1 cellular context compared by ENCODE assay signal in genomic region chr11:12842933-12843636, GRCh38.
TF ChIP-seq lines count a peak whose summit lies in the region.

No MANE protein-coding gene starts in this region.

TF ChIP-seq in K562, 482 proteins besides CTCF, POLR2A, EP300 and RAD21 (continued from another document):
- TF ChIP-seq ZBTB34 (CRISPR knock-in tag; IDR thresholded peaks at IDR 0.05) (no peak), POLR2AphosphoS5 (IDR thresholded peaks at IDR 0.05; ENCODE audit: control insufficient read depth, insufficient read depth, low read depth, low read length) (peak; percentile 69), ZNF384 (IDR thresholded peaks at IDR 0.05; ENCODE audit: low read depth, low read length) (peak; percentile 90), HCFC1 (IDR thresholded peaks at IDR 0.05; ENCODE audit: low read depth, low read length) (no peak), PKNOX1 (IDR thresholded peaks at IDR 0.05) (peak; percentile 96), KDM2B (CRISPR knock-in tag; IDR thresholded peaks at IDR 0.05) (no peak), CC2D1A (IDR thresholded peaks at IDR 0.05) (peak; percentile 88), ZNF778 (CRISPR knock-in tag; IDR thresholded peaks at IDR 0.05) (no peak), NFIX (CRISPR knock-in tag; IDR thresholded peaks at IDR 0.05; ENCODE audit: low read depth) (peak; percentile 29; the same call in 1 of the 2 replicates), NBN (IDR thresholded peaks at IDR 0.05; ENCODE audit: low read depth) (peak; percentile 38; the same call in 1 of the 2 replicates), ZNF507 (tag; conservative IDR thresholded peaks at IDR 0.05) (no peak), MLLT1 (IDR thresholded peaks at IDR 0.05) (no peak), ARID4B (CRISPR knock-in tag; IDR thresholded peaks at IDR 0.05) (no peak), FOXM1 (IDR thresholded peaks at IDR 0.05; ENCODE audit: low read depth) (peak; percentile 10; the same call in 1 of the 2 replicates), FOXM1 (CRISPR knock-in tag; IDR thresholded peaks at IDR 0.05; ENCODE audit: low read depth) (no peak)
- TF ChIP-seq, protein P1, sequence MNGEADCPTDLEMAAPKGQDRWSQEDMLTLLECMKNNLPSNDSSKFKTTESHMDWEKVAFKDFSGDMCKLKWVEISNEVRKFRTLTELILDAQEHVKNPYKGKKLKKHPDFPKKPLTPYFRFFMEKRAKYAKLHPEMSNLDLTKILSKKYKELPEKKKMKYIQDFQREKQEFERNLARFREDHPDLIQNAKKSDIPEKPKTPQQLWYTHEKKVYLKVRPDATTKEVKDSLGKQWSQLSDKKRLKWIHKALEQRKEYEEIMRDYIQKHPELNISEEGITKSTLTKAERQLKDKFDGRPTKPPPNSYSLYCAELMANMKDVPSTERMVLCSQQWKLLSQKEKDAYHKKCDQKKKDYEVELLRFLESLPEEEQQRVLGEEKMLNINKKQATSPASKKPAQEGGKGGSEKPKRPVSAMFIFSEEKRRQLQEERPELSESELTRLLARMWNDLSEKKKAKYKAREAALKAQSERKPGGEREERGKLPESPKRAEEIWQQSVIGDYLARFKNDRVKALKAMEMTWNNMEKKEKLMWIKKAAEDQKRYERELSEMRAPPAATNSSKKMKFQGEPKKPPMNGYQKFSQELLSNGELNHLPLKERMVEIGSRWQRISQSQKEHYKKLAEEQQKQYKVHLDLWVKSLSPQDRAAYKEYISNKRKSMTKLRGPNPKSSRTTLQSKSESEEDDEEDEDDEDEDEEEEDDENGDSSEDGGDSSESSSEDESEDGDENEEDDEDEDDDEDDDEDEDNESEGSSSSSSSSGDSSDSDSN (IDR thresholded peaks at IDR 0.05; ENCODE audit: borderline replicate concordance in 1 of 2, low read depth in 2 of 2, low read length in 2 of 2) = no peak
- TF ChIP-seq, protein P2, sequence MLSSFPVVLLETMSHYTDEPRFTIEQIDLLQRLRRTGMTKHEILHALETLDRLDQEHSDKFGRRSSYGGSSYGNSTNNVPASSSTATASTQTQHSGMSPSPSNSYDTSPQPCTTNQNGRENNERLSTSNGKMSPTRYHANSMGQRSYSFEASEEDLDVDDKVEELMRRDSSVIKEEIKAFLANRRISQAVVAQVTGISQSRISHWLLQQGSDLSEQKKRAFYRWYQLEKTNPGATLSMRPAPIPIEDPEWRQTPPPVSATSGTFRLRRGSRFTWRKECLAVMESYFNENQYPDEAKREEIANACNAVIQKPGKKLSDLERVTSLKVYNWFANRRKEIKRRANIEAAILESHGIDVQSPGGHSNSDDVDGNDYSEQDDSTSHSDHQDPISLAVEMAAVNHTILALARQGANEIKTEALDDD (IDR thresholded peaks at IDR 0.05) = peak; percentile 35; the same call in 1 of the 2 replicates
